Comparison of ENCODE assay signal across 17 cellular contexts in genomic region chr10:31063839-31064238, GRCh38. TPM values are rescaled to one million over a fixed set of nuclear protein-coding genes. Genes with fewer than 3 reads are reported as not detected.
A peak's percentile ranks its signal among the peaks of the same experiment; 100 is the strongest.
DNase-seq lines count a peak whose midpoint lies in the region; ATAC-seq, FAIRE-seq and TF ChIP-seq lines count a peak whose summit lies in the region.
"Had no signal": no experiment of that assay in that cellular context is flagged by ENCODE, and none has a peak within 500 bp of the region (broad histone marks: within the 10 kb centered on the region; RNA-seq: fewer than 3 reads in every experiment).

No MANE protein-coding gene starts in this region.

- H3K4me3 ChIP-seq in astrocyte (ENCODE audit: insufficient read depth, low read depth, low read length): no peak overlapping the region
- H3K4me3 ChIP-seq in uterus: no peak overlapping the region
- H3K4me3 ChIP-seq: body of pancreas, MG63 had no signal

- H3K9me3 Mint-ChIP-seq in astrocyte (ENCODE audit: unreplicated experiment) (peaks cover 3% of the 10 kb centered on the region), osteocyte (ENCODE audit: unreplicated experiment) (no peaks in the 10 kb centered on the region)

- H3K4me1 Mint-ChIP-seq in astrocyte (ENCODE audit: low read depth, unreplicated experiment) (peaks cover 15% of the 10 kb centered on the region), osteocyte (ENCODE audit: unreplicated experiment) (peaks cover 33% of the 10 kb centered on the region)
- H3K4me1 Mint-ChIP-seq: B cell had no signal

- H3K36me3 ChIP-seq in astrocyte (ENCODE audit: insufficient read depth, low read length): no peaks in the 10 kb centered on the region
- no peaks in the 10 kb centered on the region for H3K36me3 ChIP-seq in uterus
- H3K36me3 ChIP-seq: MG63 had no signal

- no peaks in the 10 kb centered on the region for H3K27me3 Mint-ChIP-seq in astrocyte (ENCODE audit: low read depth, unreplicated experiment)
- no peaks in the 10 kb centered on the region for H3K27me3 Mint-ChIP-seq in osteocyte (ENCODE audit: unreplicated experiment)

- H4K20me1 ChIP-seq in astrocyte (ENCODE audit: insufficient read depth, low read length): no peaks in the 10 kb centered on the region

- H3K9me3 ChIP-seq in astrocyte (ENCODE audit: insufficient read depth, low read depth, low read length) (no peaks in the 10 kb centered on the region), uterus (no peaks in the 10 kb centered on the region)
- H3K9me3 ChIP-seq: body of pancreas, MG63 had no signal

- H3K4me3 Mint-ChIP-seq in astrocyte (ENCODE audit: unreplicated experiment) (peak overlapping the region; percentile 40), osteocyte (ENCODE audit: unreplicated experiment) (no peak overlapping the region)
- H3K4me3 Mint-ChIP-seq: B cell had no signal

- intact Hi-C loops in Right ventricle myocardium superior (cut with DNase I): no loop called here
- intact Hi-C loops in uterus (cut with DNase I; ENCODE audit: low total_unique reads): no loop called here

- H3K4me1 ChIP-seq in astrocyte (ENCODE audit: insufficient read depth, low read length): peaks cover 13% of the 10 kb centered on the region
- H3K4me1 ChIP-seq in uterus: peaks cover 6 to 7% of the 10 kb centered on the region in 2 donors
- H3K4me1 ChIP-seq: body of pancreas had no signal

- DNase-seq in astrocyte (ENCODE audit: low read depth) (no peak), Right ventricle myocardium superior (no peak), osteocyte (ENCODE audit: extremely low spot score, unreplicated experiment) (no peak), uterus (no peak), urothelium cell line (ENCODE audit: low spot score) (no peak), NCI-H1105 treated with DMSO at 0.1 percent for 48 hours (lab: John Stamatoyannopoulos, UW) (no peak)
- DNase-seq: activated CD4-positive, alpha-beta T cell treated with anti-CD3 and anti-CD28 coated beads for 4 hours; activated naive CD4-positive, alpha-beta T cell; GDM1; NCI-H1930; NCI-H510A treated with DMSO at 0.1 percent for 48 hours; stimulated activated naive CD4-positive, alpha-beta T cell treated with Interleukin-2 at 50 U/mL for 16 hours; T1000 had no signal

- H3K9ac ChIP-seq in astrocyte (ENCODE audit: low read length): peak overlapping the region; percentile 12

- H3K79me2 ChIP-seq in astrocyte (ENCODE audit: insufficient read depth, low read length): no peaks in the 10 kb centered on the region

- H3K36me3 Mint-ChIP-seq in astrocyte (ENCODE audit: low read depth, unreplicated experiment) (no peaks in the 10 kb centered on the region), osteocyte (ENCODE audit: unreplicated experiment) (no peaks in the 10 kb centered on the region)

- ATAC-seq in Right ventricle myocardium superior (ENCODE audit: poor library complexity) (peak; percentile 30), HG03571 (IDR thresholded peaks at IDR 0.05; ENCODE audit: unreplicated experiment) (no peak)
- ATAC-seq: body of pancreas had no signal

- H3K27me3 ChIP-seq in astrocyte (ENCODE audit: insufficient read depth, low read length) (no peaks in the 10 kb centered on the region), uterus (no peaks in the 10 kb centered on the region)
- H3K27me3 ChIP-seq: body of pancreas, MG63 had no signal

- no peak for TF ChIP-seq CTCF in astrocyte (IDR thresholded peaks at IDR 0.05; ENCODE audit: insufficient read depth, low read depth, low read length)
- no peak for TF ChIP-seq CTCF in osteocyte (IDR thresholded peaks at IDR 0.05)
- TF ChIP-seq CTCF in uterus (IDR thresholded peaks at IDR 0.05): no peak

- peak overlapping the region; percentile 65 for H3K4me2 ChIP-seq in astrocyte (ENCODE audit: low read length)

- FAIRE-seq in astrocyte (lab: Jason Lieb, UNC) (no peak), urothelium cell line (lab: Jason Lieb, UNC) (no peak)

- H3K27ac ChIP-seq in astrocyte (ENCODE audit: low read depth, low read length) (peak overlapping the region; percentile 44), uterus (peak overlapping the region; percentile 72 to 79)

- H2AFZ ChIP-seq in astrocyte (ENCODE audit: low read depth, low read length): no peak overlapping the region

- H3K27ac Mint-ChIP-seq in astrocyte (ENCODE audit: unreplicated experiment) (peak overlapping the region; percentile 69), osteocyte (ENCODE audit: unreplicated experiment) (peak overlapping the region; percentile 92)
- H3K27ac Mint-ChIP-seq: B cell had no signal

- TF ChIP-seq POLR2A in uterus (IDR thresholded peaks at IDR 0.05): no peak

RNA-seq across cellular contexts. Expression of gene ZNF438, which starts 32.2 kb away (rescaled TPM):
- total RNA-seq in astrocyte: 2.2 and 2.4 TPM in 2 replicates
- 13.0 TPM for total RNA-seq in Right ventricle myocardium superior
- total RNA-seq in osteocyte: 4.8 and 6.7 TPM in 2 replicates
- 10 to 100 TPM in 3 of 4 donors, 1 to 10 TPM in 1; 5.8 to 24.6 (median 18.4) TPM for total RNA-seq in uterus
